13 cellular contexts compared by ENCODE assay signal in the genomic region with DNA sequence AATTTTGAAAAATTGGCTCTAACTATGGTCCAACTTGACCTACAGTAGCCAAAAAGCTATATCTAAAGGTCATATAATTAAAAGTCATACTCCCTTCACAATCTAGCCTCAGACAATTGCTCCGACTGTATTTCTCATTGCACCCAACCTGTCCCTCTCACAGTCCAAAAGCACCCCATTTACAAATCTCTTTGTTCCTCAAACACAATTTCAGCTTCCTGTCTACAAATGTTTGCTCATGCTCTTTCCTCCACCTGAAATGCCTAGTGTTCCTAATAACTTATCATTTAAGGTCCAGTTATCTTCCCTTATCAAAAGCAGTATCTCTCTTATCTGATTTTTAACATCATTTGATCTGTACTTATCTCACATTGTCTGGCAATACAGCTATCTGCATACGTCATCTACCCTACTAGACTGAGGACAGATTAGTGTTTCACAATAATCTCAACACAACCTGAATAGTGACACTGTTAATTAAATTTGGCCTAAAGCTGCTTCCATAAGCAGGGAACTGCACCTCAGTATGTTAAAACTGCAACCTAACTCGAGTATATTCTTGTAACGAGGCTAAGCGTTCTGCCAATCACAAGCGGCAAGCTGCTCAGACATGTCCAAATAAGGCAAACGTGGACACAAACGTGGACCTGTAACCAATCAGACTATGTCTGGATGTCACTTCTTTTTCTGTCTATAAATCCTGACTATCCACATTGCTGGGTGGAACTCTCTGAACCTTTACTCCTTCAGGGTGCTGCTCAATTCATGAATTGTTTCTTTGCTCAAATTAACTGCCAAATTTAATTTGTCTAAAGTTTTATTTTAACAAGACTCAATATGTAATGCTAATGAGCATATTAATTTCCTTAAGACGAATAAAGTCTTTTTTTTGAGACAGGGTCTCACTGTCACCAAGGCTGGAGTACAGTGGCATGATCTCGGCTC. TPM values are rescaled to one million over a fixed set of nuclear protein-coding genes. Genes with fewer than 3 reads are reported as not detected.
DNase-seq lines count a peak whose midpoint lies in the region; ATAC-seq and TF ChIP-seq lines count a peak whose summit lies in the region.
"Had no signal": no experiment of that assay in that cellular context is flagged by ENCODE, and none has a peak within 500 bp of the region (broad histone marks: within the 10 kb centered on the region; RNA-seq: fewer than 3 reads in every experiment).

No MANE protein-coding gene starts in this region.

- H3K56ac ChIP-seq in IMR-90 (ENCODE audit: extremely low read depth, insufficient read depth, low read length): no peak overlapping the region

- no peak overlapping the region for H4K5ac ChIP-seq in IMR-90 (ENCODE audit: low read depth, low read length)

- no peak overlapping the region for H3K4me2 ChIP-seq in IMR-90 (ENCODE audit: low read depth, low read length)

- peaks cover 72% of the 10 kb centered on the region for H3K4me1 ChIP-seq in CD8-positive, alpha-beta memory T cell (ENCODE audit: insufficient read depth, low read length)
- peaks cover 6% of the 10 kb centered on the region for H3K4me1 ChIP-seq in IMR-90 (ENCODE audit: control insufficient read depth, insufficient read depth, low read length)
- peaks cover 46% of the 10 kb centered on the region for H3K4me1 ChIP-seq in body of pancreas
- peaks cover 91 to 99% of the 10 kb centered on the region in 2 experiments for H3K4me1 ChIP-seq in neutrophil (ENCODE audit: control insufficient read depth in 1 of 2, insufficient read depth in 1 of 2, low read depth in 1 of 2, low read length in 1 of 2)

- no peak overlapping the region for H3K27ac ChIP-seq in CD8-positive, alpha-beta memory T cell (ENCODE audit: low read depth, low read length)
- H3K27ac ChIP-seq in IMR-90 (ENCODE audit: insufficient read depth, low read length): no peak overlapping the region
- peak overlapping the region in 2 of 4 donors; percentile 3 to 45 for H3K27ac ChIP-seq in body of pancreas
- H3K27ac ChIP-seq in neutrophil: peak overlapping the region; percentile 78
- H3K27ac ChIP-seq: thyroid gland had no signal

- H4K91ac ChIP-seq in IMR-90 (ENCODE audit: insufficient read depth, low read depth, low read length): no peak overlapping the region

- peaks cover 0 to 6% (median 0%) of the 10 kb centered on the region in 3 donors for H3K36me3 Mint-ChIP-seq in CD8-positive, alpha-beta memory T cell

- BruUV-seq in IMR-90 (replicated peaks; lab: Mats Ljungman, UMichigan): no TSS peak

- no peak for TF ChIP-seq POLR2A in IMR-90 (IDR thresholded peaks at IDR 0.05; ENCODE audit: low read depth, low read length)
- TF ChIP-seq POLR2A in body of pancreas (IDR thresholded peaks at IDR 0.05): no peak

- H2AFZ ChIP-seq in IMR-90 (replicated peaks; ENCODE audit: low read length, poor library complexity): no peak overlapping the region

- H3K4me3 ChIP-seq in CD8-positive, alpha-beta memory T cell (ENCODE audit: low read length): no peak overlapping the region
- H3K4me3 ChIP-seq in IMR-90 (ENCODE audit: insufficient read depth, low read depth, low read length) (no peak overlapping the region), body of pancreas (no peak overlapping the region), neutrophil (ENCODE audit: low read depth in 1 of 2, low read length in 1 of 2) (peak overlapping the region; percentile 9 to 37)
- H3K4me3 ChIP-seq: left lung, thyroid gland had no signal

- peaks cover 0 to 46% of the 10 kb centered on the region in 2 experiments; a peak in 2 of 4 replicates for H3K79me1 ChIP-seq in IMR-90 (ENCODE audit: low read depth in 1 of 2, low read length in 2 of 2)

- DNase-seq in CD8-positive, alpha-beta memory T cell: no peak
- DNase-seq in IMR-90 (no peak), body of pancreas (no peak), HUDEP-2 (lab: John Stamatoyannopoulos, UW; ENCODE audit: unreplicated experiment in 76 of 76) (no peak), NCI-H524 (lab: John Stamatoyannopoulos, UW) (no peak)
- DNase-seq in central memory CD4-positive, alpha-beta T cell: no peak
- DNase-seq: head of caudate nucleus, left lung, NCI-H1930, NCI-H69, thyroid gland had no signal

- H4K20me1 ChIP-seq in IMR-90 (ENCODE audit: insufficient read depth, low read length): peaks cover 100% of the 10 kb centered on the region

- TF ChIP-seq CTCF in IMR-90 (conservative IDR thresholded peaks at IDR 0.05; ENCODE audit: low read depth, low read length) (no peak), body of pancreas (IDR thresholded peaks at IDR 0.05) (no peak), neutrophil (IDR thresholded peaks at IDR 0.05) (no peak)

- CTCF ChIA-PET in CD8-positive, alpha-beta memory T cell (lab: Charles Lee): interaction anchor here (0.6 to 4.2 kb wide), 6 partner anchors 9 to 149 kb away, joined by 3 to 20 read pairs (median 6); a partner anchor contains a TSS
- CTCF ChIA-PET in IMR-90 (lab: Yijun Ruan, JAX): interaction anchor here (0.8 kb wide), 1 partner anchor 11 kb away, joined by 3 read pairs; no protein-coding TSS in a partner anchor

- TF ChIP-seq RAD21 in IMR-90 (IDR thresholded peaks at IDR 0.05; ENCODE audit: low read length): no peak

- no peak overlapping the region for H2BK15ac ChIP-seq in IMR-90 (ENCODE audit: low read depth, low read length)

- no peak overlapping the region for H3K4ac ChIP-seq in IMR-90 (ENCODE audit: low read depth, low read length)

- POLR2A ChIA-PET in CD8-positive, alpha-beta memory T cell (lab: Charles Lee): no interaction called here
- POLR2A ChIA-PET in IMR-90 (lab: Charles Lee; ENCODE audit: unreplicated experiment): no interaction called here

- H3K36me3 ChIP-seq in CD8-positive, alpha-beta memory T cell (ENCODE audit: insufficient read depth, low read length): no peaks in the 10 kb centered on the region
- H3K36me3 ChIP-seq in IMR-90 (ENCODE audit: control insufficient read depth, insufficient read depth, low read length) (no peaks in the 10 kb centered on the region; the same call in 1 of the 2 replicates), body of pancreas (replicated peaks in 1 of 2; ENCODE audit: insufficient read depth in 1 of 2, low read depth in 2 of 2) (no peaks in the 10 kb centered on the region), neutrophil (no peaks in the 10 kb centered on the region)
- H3K36me3 ChIP-seq: left lung, thyroid gland had no signal

- in situ Hi-C loops in IMR-90 (cut with MboI; ENCODE audit: low sequenced_read_pairs): no loop called here

- 0 out of 2 replicates have a peak overlapping the region, but pooled peaks have one; percentile 34 for H3K14ac ChIP-seq in IMR-90 (replicated peaks; ENCODE audit: low read depth, low read length)

- ATAC-seq in IMR-90 (ENCODE audit: low read depth) (no peak), body of pancreas (peak; percentile 58)
- ATAC-seq: left lung had no signal

- no peak overlapping the region for H2BK120ac ChIP-seq in IMR-90 (ENCODE audit: low read depth, low read length)

- H3K27me3 ChIP-seq in CD8-positive, alpha-beta memory T cell (ENCODE audit: insufficient read depth, low read length, poor library complexity, severe bottlenecking): no peaks in the 10 kb centered on the region
- H3K27me3 ChIP-seq in IMR-90 (ENCODE audit: control insufficient read depth, insufficient read depth, low read length) (no peaks in the 10 kb centered on the region), body of pancreas (no peaks in the 10 kb centered on the region), neutrophil (no peaks in the 10 kb centered on the region)
- H3K27me3 ChIP-seq: left lung, thyroid gland had no signal

- peak overlapping the region; percentile 21 to 91 (median 60) for H3K27ac Mint-ChIP-seq in CD8-positive, alpha-beta memory T cell

- no peaks in the 10 kb centered on the region for H3K27me3 Mint-ChIP-seq in CD8-positive, alpha-beta memory T cell
- H3K27me3 Mint-ChIP-seq: brain had no signal

- no peak overlapping the region for H2BK5ac ChIP-seq in IMR-90 (ENCODE audit: low read depth, low read length, poor library complexity, severe bottlenecking)

- 95% methylated on average over 7 of the region's 10 CpGs; no CpG with 5 or more reads in 1 of the 2 experiments for WGBS in IMR-90 (ENCODE audit: extremely low coverage in 2 of 2, insufficient read length in 1 of 2), 2 experiments
- WGBS in body of pancreas, 2 donors: 72% methylated on average over 10 of the region's 10 CpGs

- H3K4me3 Mint-ChIP-seq in CD8-positive, alpha-beta memory T cell: peak overlapping the region in 6 of 7 donors; percentile 10 to 64 (median 32)
- H3K4me3 Mint-ChIP-seq: brain had no signal

- H3K23ac ChIP-seq in IMR-90 (ENCODE audit: low read depth, low read length): 0 out of 2 replicates have a peak overlapping the region, but pooled peaks have one; percentile 17

- H3K9me3 Mint-ChIP-seq in CD8-positive, alpha-beta memory T cell: no peaks in the 10 kb centered on the region

- H3K9me3 ChIP-seq in CD8-positive, alpha-beta memory T cell (ENCODE audit: low read length): no peaks in the 10 kb centered on the region
- H3K9me3 ChIP-seq in IMR-90 (ENCODE audit: control insufficient read depth, insufficient read depth, low read length): no peaks in the 10 kb centered on the region
- no peaks in the 10 kb centered on the region for H3K9me3 ChIP-seq in body of pancreas
- no peaks in the 10 kb centered on the region for H3K9me3 ChIP-seq in neutrophil
- H3K9me3 ChIP-seq: left lung, thyroid gland had no signal

- H2BK20ac ChIP-seq in IMR-90 (ENCODE audit: low read depth, low read length): no peak overlapping the region

- peaks cover 81 to 96% (median 93%) of the 10 kb centered on the region in 3 donors for H3K4me1 Mint-ChIP-seq in CD8-positive, alpha-beta memory T cell

- H3K9ac ChIP-seq in IMR-90 (ENCODE audit: low read depth, low read length): no peak overlapping the region

- intact Hi-C loops in IMR-90 (cut with micrococcal nuclease) (no loop called here), body of pancreas (cut with DNase I) (no loop called here)

- no peak overlapping the region for H4K8ac ChIP-seq in IMR-90 (ENCODE audit: low read depth in 2 of 2, low read length in 2 of 2)

- H3K18ac ChIP-seq in IMR-90 (ENCODE audit: low read depth, low read length): no peak overlapping the region

- no peak overlapping the region for H2AK5ac ChIP-seq in IMR-90 (ENCODE audit: low read depth, low read length)

- H2AK9ac ChIP-seq in IMR-90 (replicated peaks; ENCODE audit: low read depth, low read length, poor library complexity): no peak overlapping the region

- dilution Hi-C loops in IMR-90 (cut with HindIII; ENCODE audit: low sequenced_read_pairs, unreplicated experiment): no loop called here

- H3K9me1 ChIP-seq in IMR-90 (ENCODE audit: insufficient read depth, low read length): peaks cover 15% of the 10 kb centered on the region

TF ChIP-seq in IMR-90, 13 proteins besides CTCF, POLR2A, EP300 and RAD21 (continues in another document):
- peak; percentile 47 for TF ChIP-seq CEBPB (IDR thresholded peaks at IDR 0.05; ENCODE audit: low read depth, low read length)

RNA-seq across cellular contexts. Expression of a gene that starts 15.9 kb away (rescaled TPM):
- 100 to 1,000 TPM in 1 of 2 experiments, 10 to 100 TPM in 1; 95.2 to 103 TPM for total RNA-seq in CD8-positive, alpha-beta memory T cell
- 25.6 TPM for polyA plus RNA-seq in CD8-positive, alpha-beta memory T cell
- total RNA-seq in IMR-90 (2012; rRNA removed) (441 and 453 TPM in 2 replicates), body of pancreas (100 to 1,000 TPM in 1 of 2 donors, 10 to 100 TPM in 1; 97.8 to 132 TPM)
- 214 and 235 TPM in 2 replicates for polyA plus RNA-seq in IMR-90 (2012; rRNA removed)
- polyA plus RNA-seq in IMR-90 (2012; cell fraction: cytosol; rRNA removed): 75.0 and 88.4 TPM in 2 replicates
- polyA plus RNA-seq in IMR-90 (2012; cell fraction: nucleus; rRNA removed; ENCODE audit: low replicate concordance): 42.1 and 341 TPM in 2 replicates

Comparison
In these comparisons a context has a peak if more than half of its experiments do, and no peak if none do; other contexts are left out.
1. H3K4me3 ChIP-seq: peak in neutrophil (2 of 2); none in CD8-positive, alpha-beta memory T cell (single experiment), IMR-90 (single experiment) and body of pancreas (0 of 2).